1 cellular context compared by ENCODE assay signal in genomic region chr22:31122532-31123291, GRCh38.
TF ChIP-seq lines count a peak whose summit lies in the region.

INPP5J (plus strand) TSS chr22:31122966; CDS start chr22:31123015, 49 bp downstream.

TF ChIP-seq in SK-N-SH, 30 proteins besides CTCF, POLR2A, EP300 and RAD21 (continued from another document):
- TF ChIP-seq REST (IDR thresholded peaks at IDR 0.05; ENCODE audit: low read depth, low read length) (no peak), SMC3 (IDR thresholded peaks at IDR 0.05; ENCODE audit: low read depth, low read length) (no peak), YY1 (IDR thresholded peaks at IDR 0.05; ENCODE audit: low read depth) (no peak), POLR2AphosphoS5 (IDR thresholded peaks at IDR 0.05; ENCODE audit: low read depth, low read length) (peak; percentile 67), NRF1 (IDR thresholded peaks at IDR 0.05; ENCODE audit: low read depth, low read length) (no peak), MEF2A (IDR thresholded peaks at IDR 0.05; ENCODE audit: borderline replicate concordance, low read depth) (no peak), RXRA (IDR thresholded peaks at IDR 0.05; ENCODE audit: borderline replicate concordance, low read depth) (no peak), IRF3 (IDR thresholded peaks at IDR 0.05; ENCODE audit: low read depth, low read length) (0 out of 2 replicates have a peak, but pooled peaks have one; percentile 2), TEAD4 (IDR thresholded peaks at IDR 0.05; ENCODE audit: borderline replicate concordance, insufficient read depth) (no peak), TCF12 (IDR thresholded peaks at IDR 0.05) (no peak), ELF1 (IDR thresholded peaks at IDR 0.05) (no peak)
